ENCODE assay signal across 20 cellular contexts in the genomic region with DNA sequence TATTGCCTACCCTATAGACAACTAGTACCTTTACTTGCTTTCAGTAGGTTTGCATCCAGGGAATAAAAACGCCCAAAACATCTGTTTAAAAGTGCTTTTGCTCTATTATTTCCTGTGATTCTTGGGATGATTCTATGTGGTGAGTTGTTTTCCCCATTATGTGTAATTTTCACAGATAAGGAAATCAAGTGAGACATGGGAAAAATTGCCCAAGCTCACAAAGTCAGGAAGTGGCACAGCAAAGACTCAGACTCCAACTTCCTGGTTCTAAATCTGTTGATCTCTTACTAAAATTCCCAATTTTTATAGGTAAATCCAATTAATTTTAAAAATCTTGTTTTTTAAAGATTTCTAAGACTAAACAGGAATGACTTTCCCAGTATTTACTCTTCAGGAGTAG. TPM values are rescaled to one million over a fixed set of nuclear protein-coding genes. Genes with fewer than 3 reads are reported as not detected.
A peak's percentile ranks its signal among the peaks of the same experiment; 100 is the strongest.
DNase-seq lines count a peak whose midpoint lies in the region; ATAC-seq and TF ChIP-seq lines count a peak whose summit lies in the region.
"Had no signal": no experiment of that assay in that cellular context is flagged by ENCODE, and none has a peak within 500 bp of the region (broad histone marks: within the 10 kb centered on the region; RNA-seq: fewer than 3 reads in every experiment).

No MANE protein-coding gene starts in this region.

- DNase-seq in left ventricle myocardium inferior (no peak), heart right ventricle (no peak), amniotic epithelial cell (ENCODE audit: low read depth) (peak; percentile 68), fibroblast of the aortic adventitia (ENCODE audit: low read depth) (peak; percentile 39), spleen (no peak), NCI-H524 treated with DMSO at 0.1 percent for 48 hours (lab: John Stamatoyannopoulos, UW) (no peak)
- no peak for DNase-seq in activated T-cell treated with anti-CD3 and anti-CD28 coated beads, Interleukin-2, amount 50 U/mL, for 1 hour
- DNase-seq: 8988T; CD4-positive, alpha-beta memory T cell; DMS153; EL; KBM-7; NCI-H1105 treated with DMSO at 0.1 percent for 48 hours; NCI-H187; NCI-H2227 treated with DMSO at 0.1 percent for 48 hours; NCI-H510A treated with DMSO at 0.1 percent for 48 hours; NCI-H82; OCI-M1; SHP77 treated with DMSO at 0.1 percent for 48 hours had no signal

- WGBS in heart right ventricle, 2 donors: 50 to 61% methylated on average over 1 of the region's 1 CpG
- 38 to 70% (median 56%) methylated on average over 1 of the region's 1 CpG for WGBS in spleen, 5 donors

- H3K9me3 ChIP-seq in left ventricle myocardium inferior (replicated peaks) (no peaks in the 10 kb centered on the region), heart right ventricle (no peaks in the 10 kb centered on the region), spleen (no peaks in the 10 kb centered on the region)

- no peak for TF ChIP-seq CTCF in left ventricle myocardium inferior (IDR thresholded peaks at IDR 0.05; ENCODE audit: borderline replicate concordance)
- no peak for TF ChIP-seq CTCF in heart right ventricle (IDR thresholded peaks at IDR 0.05)
- no peak for TF ChIP-seq CTCF in fibroblast of the aortic adventitia (IDR thresholded peaks at IDR 0.05; ENCODE audit: insufficient read depth, low read length)
- TF ChIP-seq CTCF in spleen (IDR thresholded peaks at IDR 0.05 in 8 of 11, conservative IDR thresholded peaks at IDR 0.05 in 3 of 11): no peak

- no peaks in the 10 kb centered on the region for H3K27me3 ChIP-seq in left ventricle myocardium inferior (ENCODE audit: low read depth)
- no peaks in the 10 kb centered on the region for H3K27me3 ChIP-seq in heart right ventricle
- no peaks in the 10 kb centered on the region for H3K27me3 ChIP-seq in spleen (replicated peaks in 1 of 7)

- H3K4me3 ChIP-seq in left ventricle myocardium inferior (no peak overlapping the region), heart right ventricle (no peak overlapping the region), fibroblast of the aortic adventitia (ENCODE audit: low read depth, low read length) (no peak overlapping the region), spleen (no peak overlapping the region)

- intact Hi-C loops in left ventricle myocardium inferior (cut with micrococcal nuclease): no loop called here
- intact Hi-C loops in heart right ventricle (cut with DNase I): no loop called here
- intact Hi-C loops in spleen (cut with DNase I; ENCODE audit: low total_unique reads): no loop called here

- TF ChIP-seq POLR2A in spleen (IDR thresholded peaks at IDR 0.05): no peak

- H3K27ac ChIP-seq in left ventricle myocardium inferior (replicated peaks): peak overlapping the region; percentile 19
- peak overlapping the region in 4 of 10 donors; percentile 38 to 60 (median 46) for H3K27ac ChIP-seq in heart right ventricle
- H3K27ac ChIP-seq in spleen: no peak overlapping the region

- H3K4me1 ChIP-seq in left ventricle myocardium inferior: peaks cover 67% of the 10 kb centered on the region
- H3K4me1 ChIP-seq in heart right ventricle: peaks cover 4 to 75% (median 60%) of the 10 kb centered on the region in 9 donors
- no peaks in the 10 kb centered on the region for H3K4me1 ChIP-seq in spleen

- H3K36me3 ChIP-seq in left ventricle myocardium inferior (peaks cover 26% of the 10 kb centered on the region), heart right ventricle (peaks cover 0 to 53% (median 23%) of the 10 kb centered on the region in 9 donors), spleen (no peaks in the 10 kb centered on the region)

- no peak for ATAC-seq in heart right ventricle
- no peak for ATAC-seq in HG02571 (IDR thresholded peaks at IDR 0.05; ENCODE audit: unreplicated experiment)

RNA-seq across cellular contexts. Expression of gene NID2, which starts 39.0 kb away (rescaled TPM):
- total RNA-seq in left ventricle myocardium inferior: 35.2 TPM
- total RNA-seq in heart right ventricle: 10 to 100 TPM; 26.6 to 66.0 (median 39.2) TPM
- polyA plus RNA-seq in heart right ventricle: 10 to 100 TPM; 15.1 to 29.8 TPM
- 146 and 370 TPM in 2 replicates for total RNA-seq in fibroblast of the aortic adventitia (ENCODE audit: low replicate concordance)
- total RNA-seq in spleen: 10 to 100 TPM in 1 of 7 donors, 1 to 10 TPM in 6; 2.0 to 10.8 (median 5.2) TPM
- 1 to 10 TPM in 1 of 3 donors, under 1 TPM in 2; 0.33 to 1.4 (median 0.93) TPM for polyA plus RNA-seq in spleen
- total RNA-seq: CD4-positive, alpha-beta memory T cell had no signal

RNA-seq across cellular contexts. Expression of gene RTRAF, which starts 40.5 kb away (rescaled TPM):
- total RNA-seq in left ventricle myocardium inferior: 237 TPM
- total RNA-seq in heart right ventricle: 100 to 1,000 TPM; 181 to 258 (median 214) TPM
- polyA plus RNA-seq in heart right ventricle: 100 to 1,000 TPM; 178 to 276 TPM
- total RNA-seq in fibroblast of the aortic adventitia (ENCODE audit: low replicate concordance): 44.2 and 98.2 TPM in 2 replicates
- total RNA-seq in spleen: 10 to 100 TPM; 37.8 to 94.2 (median 87.4) TPM
- polyA plus RNA-seq in spleen: 100 to 1,000 TPM; 118 to 184 (median 122) TPM

Comparison
In these comparisons a context has a peak if more than half of its experiments do, and no peak if none do; other contexts are left out.
1. DNase-seq: peak in amniotic epithelial cell (single experiment) and fibroblast of the aortic adventitia (single experiment); none in left ventricle myocardium inferior (single experiment), heart right ventricle (0 of 2), activated T-cell treated with anti-CD3 and anti-CD28 coated beads, Interleukin-2, amount 50 U/mL, for 1 hour (single experiment), spleen (single experiment) and NCI-H524 treated with DMSO at 0.1 percent for 48 hours (single experiment).